Comparison of ENCODE assay signal across 1 cellular context in genomic region chr12:96208801-96209534, GRCh38.
TF ChIP-seq lines count a peak whose summit lies in the region.

No MANE protein-coding gene starts in this region.

TF ChIP-seq in GM12878, 131 proteins besides CTCF, POLR2A, EP300 and RAD21 (continued from another document):
- TF ChIP-seq, protein P1, sequence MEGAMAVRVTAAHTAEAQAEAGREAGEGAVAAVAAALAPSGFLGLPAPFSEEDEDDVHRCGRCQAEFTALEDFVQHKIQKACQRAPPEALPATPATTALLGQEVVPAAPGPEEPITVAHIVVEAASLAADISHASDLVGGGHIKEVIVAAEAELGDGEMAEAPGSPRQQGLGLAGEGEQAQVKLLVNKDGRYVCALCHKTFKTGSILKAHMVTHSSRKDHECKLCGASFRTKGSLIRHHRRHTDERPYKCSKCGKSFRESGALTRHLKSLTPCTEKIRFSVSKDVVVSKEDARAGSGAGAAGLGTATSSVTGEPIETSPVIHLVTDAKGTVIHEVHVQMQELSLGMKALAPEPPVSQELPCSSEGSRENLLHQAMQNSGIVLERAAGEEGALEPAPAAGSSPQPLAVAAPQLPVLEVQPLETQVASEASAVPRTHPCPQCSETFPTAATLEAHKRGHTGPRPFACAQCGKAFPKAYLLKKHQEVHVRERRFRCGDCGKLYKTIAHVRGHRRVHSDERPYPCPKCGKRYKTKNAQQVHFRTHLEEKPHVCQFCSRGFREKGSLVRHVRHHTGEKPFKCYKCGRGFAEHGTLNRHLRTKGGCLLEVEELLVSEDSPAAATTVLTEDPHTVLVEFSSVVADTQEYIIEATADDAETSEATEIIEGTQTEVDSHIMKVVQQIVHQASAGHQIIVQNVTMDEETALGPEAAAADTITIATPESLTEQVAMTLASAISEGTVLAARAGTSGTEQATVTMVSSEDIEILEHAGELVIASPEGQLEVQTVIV (IDR thresholded peaks at IDR 0.05; ENCODE audit: borderline replicate concordance, partially characterized antibody) = no peak
- no peak for TF ChIP-seq RCOR1 (conservative IDR thresholded peaks at IDR 0.05; ENCODE audit: low read depth, low read length)
- TF ChIP-seq IRF4 (IDR thresholded peaks at IDR 0.05; ENCODE audit: low read depth, low read length) = no peak
- no peak for TF ChIP-seq BACH1 (IDR thresholded peaks at IDR 0.05; ENCODE audit: borderline replicate concordance)
- TF ChIP-seq JUND (IDR thresholded peaks at IDR 0.05; ENCODE audit: low read depth, low read length) = no peak
